ENCODE assay signal across 1 cellular context in the genomic region with DNA sequence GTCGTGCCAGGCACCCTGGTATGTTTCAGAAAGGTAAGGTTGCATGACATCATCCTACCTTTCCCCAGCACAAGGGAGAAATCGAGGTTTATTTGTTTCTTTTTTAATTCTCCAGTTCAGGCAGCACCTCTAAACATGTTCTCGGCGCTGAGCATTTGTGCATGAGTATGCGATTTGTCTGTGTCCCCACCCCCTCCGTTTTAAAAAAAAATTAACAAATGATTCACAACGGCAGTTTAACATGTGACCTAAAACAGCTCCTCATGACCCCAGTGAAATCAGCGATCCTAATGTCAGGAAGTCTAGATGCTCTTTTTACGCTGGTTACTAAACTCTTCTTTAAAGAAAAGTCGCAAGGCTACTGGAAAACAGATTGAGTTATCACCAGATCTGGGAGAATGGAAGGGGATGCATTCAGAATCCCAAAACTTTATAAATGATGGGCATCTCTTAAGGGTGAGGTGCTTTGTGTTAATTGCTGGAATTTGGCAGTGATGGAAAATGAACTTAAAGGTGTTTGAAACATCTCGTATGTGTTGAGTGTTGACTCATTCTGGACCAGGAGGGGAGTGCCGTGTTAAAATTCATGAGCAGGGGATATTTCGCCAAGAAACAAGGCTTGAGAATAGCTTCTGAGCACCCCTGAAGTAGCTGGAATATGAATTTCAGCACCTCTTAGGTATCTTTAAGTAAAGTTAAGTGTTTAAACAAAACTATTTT.
TF ChIP-seq lines count a peak whose summit lies in the region.

No MANE protein-coding gene starts in this region.

TF ChIP-seq in GM12878, 131 proteins besides CTCF, POLR2A, EP300 and RAD21:
- peak; percentile 67; the same call in 1 of the 2 replicates for TF ChIP-seq JUNB (IDR thresholded peaks at IDR 0.05)
- TF ChIP-seq FOXM1 (IDR thresholded peaks at IDR 0.05; ENCODE audit: low read depth, low read length) = 0 out of 2 replicates have a peak, but pooled peaks have one; percentile 13
- TF ChIP-seq CREM (IDR thresholded peaks at IDR 0.05; ENCODE audit: low read depth) = peak; percentile 25; the same call in 1 of the 2 replicates
- TF ChIP-seq CEBPB (IDR thresholded peaks at IDR 0.05; ENCODE audit: borderline replicate concordance in 1 of 2, low read depth in 2 of 2, low read length in 2 of 2) = 0 out of 4 replicates have a peak, but pooled peaks of 1 of the 2 experiments have one; percentile 27
- TF ChIP-seq, protein P1, sequence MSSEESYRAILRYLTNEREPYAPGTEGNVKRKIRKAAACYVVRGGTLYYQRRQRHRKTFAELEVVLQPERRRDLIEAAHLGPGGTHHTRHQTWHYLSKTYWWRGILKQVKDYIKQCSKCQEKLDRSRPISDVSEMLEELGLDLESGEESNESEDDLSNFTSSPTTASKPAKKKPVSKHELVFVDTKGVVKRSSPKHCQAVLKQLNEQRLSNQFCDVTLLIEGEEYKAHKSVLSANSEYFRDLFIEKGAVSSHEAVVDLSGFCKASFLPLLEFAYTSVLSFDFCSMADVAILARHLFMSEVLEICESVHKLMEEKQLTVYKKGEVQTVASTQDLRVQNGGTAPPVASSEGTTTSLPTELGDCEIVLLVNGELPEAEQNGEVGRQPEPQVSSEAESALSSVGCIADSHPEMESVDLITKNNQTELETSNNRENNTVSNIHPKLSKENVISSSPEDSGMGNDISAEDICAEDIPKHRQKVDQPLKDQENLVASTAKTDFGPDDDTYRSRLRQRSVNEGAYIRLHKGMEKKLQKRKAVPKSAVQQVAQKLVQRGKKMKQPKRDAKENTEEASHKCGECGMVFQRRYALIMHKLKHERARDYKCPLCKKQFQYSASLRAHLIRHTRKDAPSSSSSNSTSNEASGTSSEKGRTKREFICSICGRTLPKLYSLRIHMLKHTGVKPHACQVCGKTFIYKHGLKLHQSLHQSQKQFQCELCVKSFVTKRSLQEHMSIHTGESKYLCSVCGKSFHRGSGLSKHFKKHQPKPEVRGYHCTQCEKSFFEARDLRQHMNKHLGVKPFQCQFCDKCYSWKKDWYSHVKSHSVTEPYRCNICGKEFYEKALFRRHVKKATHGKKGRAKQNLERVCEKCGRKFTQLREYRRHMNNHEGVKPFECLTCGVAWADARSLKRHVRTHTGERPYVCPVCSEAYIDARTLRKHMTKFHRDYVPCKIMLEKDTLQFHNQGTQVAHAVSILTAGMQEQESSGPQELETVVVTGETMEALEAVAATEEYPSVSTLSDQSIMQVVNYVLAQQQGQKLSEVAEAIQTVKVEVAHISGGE (CRISPR knock-in tag; IDR thresholded peaks at IDR 0.05) = no peak
